ENCODE assay signal across 34 cellular contexts in the genomic region with DNA sequence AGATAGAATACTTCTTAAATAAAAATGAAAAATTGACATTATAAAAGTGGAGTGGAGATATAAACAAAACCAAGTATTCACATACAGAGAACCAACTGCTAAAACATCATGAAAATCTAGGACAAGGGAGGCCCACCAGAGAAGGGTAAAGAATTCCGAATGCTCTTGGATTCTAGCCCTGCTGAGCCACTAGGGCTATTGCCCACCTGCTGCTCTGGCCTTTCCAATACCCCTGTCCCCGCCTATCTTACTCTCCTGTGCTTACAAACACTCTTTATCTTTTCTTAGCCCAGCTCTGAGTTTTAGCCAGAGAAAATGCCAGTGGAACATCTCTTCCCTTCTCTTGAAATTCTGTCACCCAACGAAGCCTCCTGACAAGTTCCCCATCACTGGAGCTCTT.
"Had no signal": no experiment of that assay in that cellular context is flagged by ENCODE, and none has a peak within 500 bp of the region (broad histone marks: within the 10 kb centered on the region; RNA-seq: fewer than 3 reads in every experiment).

No MANE protein-coding gene starts in this region.

- H3K36me3 ChIP-seq: MG63, Peyer's patch, SJSA1 had no signal

- ATAC-seq: activated CD8-positive, alpha-beta memory T cell treated with anti-CD3 and anti-CD28 coated beads, Interleukin-2, amount 10 ng/mL, durations not matched to agents 7 days and 5 days; activated naive CD8-positive, alpha-beta T cell treated with anti-CD3 and anti-CD28 coated beads, Interleukin-2, amount 50 U/mL, for 24 hours; PC-3; SK-N-SH treated with all-trans-retinoic acid at 6 μM for 48 hours; T-cell; T-helper 17 cell had no signal

- FAIRE-seq: bronchial epithelial cell had no signal

- H3K9me3 ChIP-seq: MG63, Peyer's patch, SJSA1 had no signal

- H3K27me3 ChIP-seq: MG63, Peyer's patch, SJSA1 had no signal

- H3K27ac ChIP-seq: Peyer's patch, SJSA1, VCaP had no signal

- H3K4me3 ChIP-seq: MG63, Peyer's patch, SJSA1 had no signal

- DNase-seq: activated CD4-positive, alpha-beta memory T cell treated with anti-CD3 and anti-CD28 coated beads, Interleukin-2, amount 10 ng/mL, durations not matched to agents 7 days and 5 days; activated CD4-positive, alpha-beta T cell treated with anti-CD3 and anti-CD28 coated beads for 1 hour; activated CD4-positive, alpha-beta T cell treated with anti-CD3 and anti-CD28 coated beads for 48 hours; activated CD4-positive, CD25-positive, alpha-beta regulatory T cell; activated CD8-positive, alpha-beta memory T cell treated with anti-CD3 and anti-CD28 coated beads for 24 hours; activated CD8-positive, alpha-beta memory T cell treated with anti-CD3 and anti-CD28 coated beads, Interleukin-2, amount 10 ng/mL, durations not matched to agents 7 days and 5 days; activated CD8-positive, alpha-beta memory T cell treated with anti-CD3 and anti-CD28 coated beads, Interleukin-2, amount 50 U/mL, for 48 hours; activated effector memory CD4-positive, alpha-beta T cell treated with Interleukin-2 at 50 U/mL for 16 hours; activated naive CD4-positive, alpha-beta T cell treated with anti-CD3 and anti-CD28 coated beads, Interleukin-2, amount 10 ng/mL, durations not matched to agents 7 days and 5 days; activated naive CD8-positive, alpha-beta T cell treated with anti-CD3 and anti-CD28 coated beads, Interleukin-2, amount 50 U/mL, for 24 hours; activated T-cell treated with anti-CD3 and anti-CD28 coated beads, Interleukin-2, amount 50 U/mL, for 48 hours; anterior cingulate cortex; caudate nucleus; cerebellar nuclear complex; Kasumi-1; MG63; NCI-H1048; NCI-H1436 treated with DMSO at 0.1 percent for 48 hours; NCI-H1694 treated with DMSO at 0.1 percent for 48 hours; NCI-H2029; NCI-H510A; NCI-H526; NCI-H748 treated with DMSO at 0.1 percent for 48 hours; NK-92 treated with Interleukin-12 subunit alpha and Interleukin-12 subunit beta, amount 100 ng/mL, for 24 hours; PC-3; Peyer's patch; RPMI8226; SHP77 treated with DMSO at 0.1 percent for 48 hours; T-cell; T-helper 17 cell had no signal
